1 cellular context compared by ENCODE assay signal in the genomic region with DNA sequence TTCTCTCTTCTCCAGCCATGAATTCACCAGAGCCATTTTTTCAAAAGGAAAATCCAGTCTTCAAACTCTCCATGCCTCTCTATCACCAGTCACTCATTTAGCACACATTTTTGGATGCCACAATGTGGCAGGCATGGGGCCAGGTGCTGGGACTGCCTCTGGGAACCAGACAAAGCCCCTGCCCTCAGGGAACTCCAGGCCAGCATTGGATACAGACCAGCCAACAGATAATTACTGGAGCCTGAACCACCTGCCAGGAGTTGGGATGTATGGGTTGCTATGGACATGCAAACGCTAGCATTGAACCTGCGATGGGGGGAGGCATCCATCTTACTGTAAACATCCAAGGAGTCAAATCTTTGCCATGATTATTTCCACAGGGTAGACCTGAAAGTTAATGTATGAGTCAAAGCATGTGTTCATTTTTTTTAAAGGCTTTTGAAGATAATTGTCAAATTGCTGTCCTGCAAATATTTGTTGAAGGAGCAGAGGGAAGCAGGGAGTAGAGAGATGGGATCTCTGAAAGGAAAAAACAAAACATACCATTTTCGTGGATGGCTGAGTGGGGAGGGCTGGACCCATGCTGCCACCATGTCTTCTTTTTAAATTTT.
TF ChIP-seq lines count a peak whose summit lies in the region.

No MANE protein-coding gene starts in this region.

TF ChIP-seq in SK-N-SH, 30 proteins besides CTCF, POLR2A, EP300 and RAD21:
- TF ChIP-seq, protein P1, sequence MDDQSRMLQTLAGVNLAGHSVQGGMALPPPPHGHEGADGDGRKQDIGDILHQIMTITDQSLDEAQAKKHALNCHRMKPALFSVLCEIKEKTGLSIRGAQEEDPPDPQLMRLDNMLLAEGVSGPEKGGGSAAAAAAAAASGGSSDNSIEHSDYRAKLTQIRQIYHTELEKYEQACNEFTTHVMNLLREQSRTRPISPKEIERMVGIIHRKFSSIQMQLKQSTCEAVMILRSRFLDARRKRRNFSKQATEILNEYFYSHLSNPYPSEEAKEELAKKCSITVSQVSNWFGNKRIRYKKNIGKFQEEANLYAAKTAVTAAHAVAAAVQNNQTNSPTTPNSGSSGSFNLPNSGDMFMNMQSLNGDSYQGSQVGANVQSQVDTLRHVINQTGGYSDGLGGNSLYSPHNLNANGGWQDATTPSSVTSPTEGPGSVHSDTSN (IDR thresholded peaks at IDR 0.05): no peak
- TF ChIP-seq, protein P2, sequence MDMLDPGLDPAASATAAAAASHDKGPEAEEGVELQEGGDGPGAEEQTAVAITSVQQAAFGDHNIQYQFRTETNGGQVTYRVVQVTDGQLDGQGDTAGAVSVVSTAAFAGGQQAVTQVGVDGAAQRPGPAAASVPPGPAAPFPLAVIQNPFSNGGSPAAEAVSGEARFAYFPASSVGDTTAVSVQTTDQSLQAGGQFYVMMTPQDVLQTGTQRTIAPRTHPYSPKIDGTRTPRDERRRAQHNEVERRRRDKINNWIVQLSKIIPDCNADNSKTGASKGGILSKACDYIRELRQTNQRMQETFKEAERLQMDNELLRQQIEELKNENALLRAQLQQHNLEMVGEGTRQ (IDR thresholded peaks at IDR 0.05; ENCODE audit: borderline replicate concordance, low read depth, low read length): no peak
